ENCODE assay signal across 31 cellular contexts in genomic region chr11:4680341-4680740, GRCh38. TPM values are rescaled to one million over a fixed set of nuclear protein-coding genes. Genes with fewer than 3 reads are reported as not detected.
DNase-seq lines count a peak whose midpoint lies in the region; FAIRE-seq and TF ChIP-seq lines count a peak whose summit lies in the region.
"Had no signal": no experiment of that assay in that cellular context is flagged by ENCODE, and none has a peak within 500 bp of the region (broad histone marks: within the 10 kb centered on the region; RNA-seq: fewer than 3 reads in every experiment).

No MANE protein-coding gene starts in this region.

- no peak overlapping the region for H3K4me3 ChIP-seq in CD4-positive, alpha-beta memory T cell (ENCODE audit: low read length in 2 of 2)
- H3K4me3 ChIP-seq: PC-9, right atrium auricular region, SJSA1, thoracic aorta had no signal

- H3K27ac ChIP-seq in CD4-positive, alpha-beta memory T cell (ENCODE audit: low read depth, low read length): no peak overlapping the region
- H3K27ac ChIP-seq: 22Rv1, brain microvascular endothelial cell, parathyroid adenoma, PC-9, right atrium auricular region, SJSA1, thoracic aorta had no signal

- no peaks in the 10 kb centered on the region for H3K36me3 Mint-ChIP-seq in CD4-positive, alpha-beta memory T cell
- H3K36me3 Mint-ChIP-seq: CD8-positive, alpha-beta T cell had no signal

- DNase-seq in NCI-H2029 (lab: John Stamatoyannopoulos, UW) (peak; percentile 52), NCI-H2029 treated with DMSO at 0.1 percent for 48 hours (lab: John Stamatoyannopoulos, UW) (no peak), NCI-H146 (lab: John Stamatoyannopoulos, UW) (peak; percentile 88), NCI-H748 treated with DMSO at 0.1 percent for 48 hours (lab: John Stamatoyannopoulos, UW) (peak; percentile 93), urothelium cell line (ENCODE audit: low spot score) (no peak), HuH-7.5 (ENCODE audit: low spot score) (no peak), GM10266 (ENCODE audit: extremely low spot score) (no peak)
- no peak for DNase-seq in CD4-positive, alpha-beta memory T cell
- DNase-seq: activated CD4-positive, alpha-beta T cell treated with anti-CD3 and anti-CD28 coated beads for 4 hours; activated CD8-positive, alpha-beta memory T cell treated with anti-CD3 and anti-CD28 coated beads for 24 hours; activated naive CD4-positive, alpha-beta T cell treated with Interleukin-2 at 50 U/mL for 16 hours; activated T-cell treated with anti-CD3 and anti-CD28 coated beads, Interleukin-2, amount 50 U/mL, for 24 hours; brain microvascular endothelial cell; CD8-positive, alpha-beta T cell; DND-41; KG1; MM.1S; NCI-H2107; PC-9; stimulated activated naive CD8-positive, alpha-beta T cell treated with anti-CD3 and anti-CD28 coated beads, Interleukin-15, Interleukin-2, amounts not matched to agents 100 U/mL and 50 U/mL, for 24 hours had no signal

- no peaks in the 10 kb centered on the region for H3K4me1 Mint-ChIP-seq in CD4-positive, alpha-beta memory T cell

- peaks cover 0 to 8% of the 10 kb centered on the region in 2 donors for H3K27me3 Mint-ChIP-seq in CD4-positive, alpha-beta memory T cell

- intact Hi-C loops in CD4-positive, alpha-beta memory T cell (cut with micrococcal nuclease): no loop called here

- peaks cover 0 to 3% (median 0%) of the 10 kb centered on the region in 8 donors for H3K9me3 Mint-ChIP-seq in CD4-positive, alpha-beta memory T cell
- H3K9me3 Mint-ChIP-seq: activated T-cell treated with anti-CD3 and anti-CD28 coated beads, Interleukin-2, amount 50 U/mL, for 24 hours; CD8-positive, alpha-beta T cell; T-helper 1 cell treated with Interleukin-12 subunit alpha and Interleukin-12 subunit beta and Interleukin-4 antibody, amounts not matched to agents 30 μg/mL and 1 μg/mL, for 36 hours had no signal

- no peak for TF ChIP-seq CTCF in GM10266 (IDR thresholded peaks at IDR 0.05; ENCODE audit: control insufficient read depth, insufficient read depth, low read depth, missing control alignments)

- H3K36me3 ChIP-seq in CD4-positive, alpha-beta memory T cell (ENCODE audit: insufficient read depth, low read length): no peaks in the 10 kb centered on the region
- H3K36me3 ChIP-seq: brain microvascular endothelial cell, right atrium auricular region, SJSA1, thoracic aorta had no signal

- no peaks in the 10 kb centered on the region for H3K27me3 ChIP-seq in CD4-positive, alpha-beta memory T cell (ENCODE audit: insufficient read depth, low read length)
- H3K27me3 ChIP-seq: brain microvascular endothelial cell, right atrium auricular region, SJSA1 had no signal

- H3K9me3 ChIP-seq in CD4-positive, alpha-beta memory T cell (ENCODE audit: control insufficient read depth in 1 of 2, low read length in 2 of 2): no peaks in the 10 kb centered on the region
- H3K9me3 ChIP-seq: right atrium auricular region, thoracic aorta had no signal

- peak; percentile 27 for FAIRE-seq in urothelium cell line (lab: Jason Lieb, UNC)
- FAIRE-seq: H1 had no signal

- H3K4me3 Mint-ChIP-seq in CD4-positive, alpha-beta memory T cell: no peak overlapping the region
- H3K4me3 Mint-ChIP-seq: activated T-cell treated with anti-CD3 and anti-CD28 coated beads, Interleukin-2, amount 50 U/mL, for 24 hours; CD8-positive, alpha-beta T cell; T-helper 1 cell treated with Interleukin-12 subunit alpha and Interleukin-12 subunit beta and Interleukin-4 antibody, amounts not matched to agents 30 μg/mL and 1 μg/mL, for 36 hours had no signal

- POLR2A ChIA-PET in CD4-positive, alpha-beta memory T cell (lab: Charles Lee; ENCODE audit: partially characterized antibody): no interaction called here

- CTCF ChIA-PET in CD4-positive, alpha-beta memory T cell (lab: Charles Lee; ENCODE audit: partially characterized antibody): no interaction called here

- no peaks in the 10 kb centered on the region for H3K4me1 ChIP-seq in CD4-positive, alpha-beta memory T cell (ENCODE audit: insufficient read depth, low read length)
- H3K4me1 ChIP-seq: parathyroid adenoma, right atrium auricular region had no signal

- H3K27ac Mint-ChIP-seq in CD4-positive, alpha-beta memory T cell: no peak overlapping the region
- H3K27ac Mint-ChIP-seq: activated T-cell treated with anti-CD3 and anti-CD28 coated beads, Interleukin-2, amount 50 U/mL, for 24 hours; CD8-positive, alpha-beta T cell; T-helper 1 cell treated with Interleukin-12 subunit alpha and Interleukin-12 subunit beta and Interleukin-4 antibody, amounts not matched to agents 30 μg/mL and 1 μg/mL, for 36 hours had no signal

RNA-seq across cellular contexts. Expression of gene OR51E2, which starts 17.3 kb away (rescaled TPM):
- total RNA-seq in CD4-positive, alpha-beta memory T cell: not detected
- not detected for polyA plus RNA-seq in CD4-positive, alpha-beta memory T cell
- total RNA-seq: CD8-positive, alpha-beta T cell; H1; HT1080; kidney epithelial cell; lung microvascular endothelial cell; PC-9; thoracic aorta had no signal
- polyA plus RNA-seq: H1, neural cell had no signal

RNA-seq across cellular contexts. Expression of gene MMP26, which starts 24.2 kb away (rescaled TPM):
- not detected for total RNA-seq in CD4-positive, alpha-beta memory T cell
- not detected for polyA plus RNA-seq in CD4-positive, alpha-beta memory T cell
- total RNA-seq: CD8-positive, alpha-beta T cell; H1; HT1080; kidney epithelial cell; lung microvascular endothelial cell; PC-9; right atrium auricular region; SJSA1; thoracic aorta had no signal
- polyA plus RNA-seq: neural cell had no signal

RNA-seq across cellular contexts. Expression of gene OR51E1, which starts 36.6 kb away (rescaled TPM):
- not detected for total RNA-seq in CD4-positive, alpha-beta memory T cell
- not detected for polyA plus RNA-seq in CD4-positive, alpha-beta memory T cell
- total RNA-seq: CD8-positive, alpha-beta T cell; H1; HT1080; kidney epithelial cell; lung microvascular endothelial cell; PC-9 had no signal
- polyA plus RNA-seq: H1, neural cell had no signal

RNA-seq across cellular contexts. Expression of gene OR51D1, which starts 43.1 kb away (rescaled TPM):
- not detected for total RNA-seq in CD4-positive, alpha-beta memory T cell
- polyA plus RNA-seq in CD4-positive, alpha-beta memory T cell: not detected
- total RNA-seq: CD8-positive, alpha-beta T cell; H1; HT1080; kidney epithelial cell; lung microvascular endothelial cell; PC-9; right atrium auricular region; SJSA1; thoracic aorta had no signal
- polyA plus RNA-seq: H1, neural cell had no signal

Comparison
In these comparisons a context has a peak if more than half of its experiments do, and no peak if none do; other contexts are left out.
1. DNase-seq: peak in NCI-H2029 (single experiment), NCI-H146 (single experiment) and NCI-H748 treated with DMSO at 0.1 percent for 48 hours (single experiment); none in NCI-H2029 treated with DMSO at 0.1 percent for 48 hours (single experiment), urothelium cell line (single experiment), CD4-positive, alpha-beta memory T cell (0 of 5), HuH-7.5 (single experiment) and GM10266 (single experiment).